ENCODE assay signal across 9 cellular contexts in genomic region chr12:124995200-124995961, GRCh38. TPM values are rescaled to one million over a fixed set of nuclear protein-coding genes. Genes with fewer than 3 reads are reported as not detected.
DNase-seq lines count a peak whose midpoint lies in the region; ATAC-seq and TF ChIP-seq lines count a peak whose summit lies in the region.
"Had no signal": no experiment of that assay in that cellular context is flagged by ENCODE, and none has a peak within 500 bp of the region (broad histone marks: within the 10 kb centered on the region; RNA-seq: fewer than 3 reads in every experiment).

No MANE protein-coding gene starts in this region.

- H3K9me2 ChIP-seq in MM.1S (replicated peaks; ENCODE audit: insufficient read depth, low read length) = no peaks in the 10 kb centered on the region

- H3K9ac ChIP-seq in MM.1S (ENCODE audit: low read length) = peak overlapping the region; percentile 64; the same call in 1 of the 2 replicates
- H3K9ac ChIP-seq in mammary epithelial cell (ENCODE audit: insufficient read depth, low read length) = peak overlapping the region; percentile 42
- H3K9ac ChIP-seq in parathyroid adenoma = no peak overlapping the region

- H3K4me1 ChIP-seq in MM.1S (ENCODE audit: low read length) (0 out of 2 replicates have a peak, but pooled peaks cover 3% of the 10 kb centered on the region), mammary epithelial cell (ENCODE audit: insufficient read depth, low read length) (peaks cover 17% of the 10 kb centered on the region), parathyroid adenoma (peaks cover 10% of the 10 kb centered on the region)

- H3K4me3 ChIP-seq in GM12875 (ENCODE audit: low read depth, low read length) (peak overlapping the region; percentile 87), MM.1S (ENCODE audit: low read length) (peak overlapping the region; percentile 79), mammary epithelial cell (replicated peaks in 1 of 3; ENCODE audit: insufficient read depth in 1 of 3, low read depth in 2 of 3, low read length in 3 of 3) (peak overlapping the region in 1 of 3 experiments; percentile 89), parathyroid adenoma (ENCODE audit: low read depth, low read length) (no peak overlapping the region)

- CTCF ChIA-PET in mammary epithelial cell (lab: Charles Lee; ENCODE audit: low non-redundant PET) = no interaction called here

- H3K4me2 ChIP-seq in MM.1S (ENCODE audit: low read depth, low read length) (peak overlapping the region; percentile 87), mammary epithelial cell (ENCODE audit: insufficient read depth, low read depth, low read length) (peak overlapping the region; percentile 88), parathyroid adenoma (ENCODE audit: low read length) (peak overlapping the region; percentile 76)

- H3K9me3 ChIP-seq in MM.1S (replicated peaks; ENCODE audit: insufficient read depth, low read length) = no peaks in the 10 kb centered on the region
- H3K9me3 ChIP-seq in mammary epithelial cell (replicated peaks; ENCODE audit: insufficient read depth, low read length) = no peaks in the 10 kb centered on the region
- H3K9me3 ChIP-seq in parathyroid adenoma (ENCODE audit: control insufficient read depth, low read length) = no peaks in the 10 kb centered on the region

- intact Hi-C loops in mammary epithelial cell (cut with micrococcal nuclease) = loop anchor here (10.0 kb wide), 1 partner anchor 189 kb away; the partner anchor contains the start of gene TMEM132B

- TF ChIP-seq CTCF in GM12875 (IDR thresholded peaks at IDR 0.05; ENCODE audit: borderline replicate concordance, insufficient read depth, low read depth, low read length) (no peak), MM.1S (IDR thresholded peaks at IDR 0.05; ENCODE audit: low read length) (no peak), mammary epithelial cell (conservative IDR thresholded peaks at IDR 0.05 in 1 of 2, IDR thresholded peaks at IDR 0.05 in 1 of 2; ENCODE audit: extremely low read depth in 1 of 2, insufficient read depth in 1 of 2, low read depth in 1 of 2, low read length in 2 of 2) (no peak), parathyroid adenoma (IDR thresholded peaks at IDR 0.05) (no peak)

- peaks cover 9% of the 10 kb centered on the region; the same call in 1 of the 2 replicates for H3F3A ChIP-seq in MM.1S (ENCODE audit: insufficient read depth, low read length)

- BruUV-seq in mammary epithelial cell (replicated peaks; lab: Mats Ljungman, UMichigan) = TSS peak; percentile 29

- H3K79me2 ChIP-seq in MM.1S (ENCODE audit: low read length) (peaks cover 49% of the 10 kb centered on the region), mammary epithelial cell (ENCODE audit: insufficient read depth, low read length) (peaks cover 62% of the 10 kb centered on the region), parathyroid adenoma (no peaks in the 10 kb centered on the region)

- DNase-seq in MM.1S = no peak
- DNase-seq in mammary epithelial cell = no peak
- DNase-seq in EL = no peak
- no peak for DNase-seq in stimulated activated CD4-positive, alpha-beta T cell treated with anti-CD3 and anti-CD28 coated beads, Interleukin-4, amount 100 ng/mL, for 4 hours
- no peak for DNase-seq in activated CD4-positive, CD25-positive, alpha-beta regulatory T cell (lab: John Stamatoyannopoulos, UW)
- DNase-seq: GOT3 had no signal

- H3K27me3 ChIP-seq in MM.1S (replicated peaks; ENCODE audit: insufficient read depth, low read length) (no peaks in the 10 kb centered on the region), mammary epithelial cell (ENCODE audit: insufficient read depth, low read length) (no peaks in the 10 kb centered on the region), parathyroid adenoma (ENCODE audit: control insufficient read depth, insufficient read depth, low read length) (no peaks in the 10 kb centered on the region)

- H4K20me1 ChIP-seq in MM.1S (ENCODE audit: insufficient read depth, low read length) (no peaks in the 10 kb centered on the region), mammary epithelial cell (ENCODE audit: insufficient read depth, low read length) (no peaks in the 10 kb centered on the region)

- H3K27ac ChIP-seq in MM.1S (ENCODE audit: low read length) = no peak overlapping the region; the same call in 1 of the 2 replicates
- H3K27ac ChIP-seq in mammary epithelial cell (ENCODE audit: insufficient read depth, low read depth, low read length) = no peak overlapping the region
- no peak overlapping the region for H3K27ac ChIP-seq in parathyroid adenoma

- 0 out of 2 replicates have a peak overlapping the region, but pooled peaks have one; percentile 8 for H2AFZ ChIP-seq in MM.1S (ENCODE audit: low read length)
- no peak overlapping the region for H2AFZ ChIP-seq in mammary epithelial cell (ENCODE audit: low read depth, low read length)
- H2AFZ ChIP-seq in parathyroid adenoma = no peak overlapping the region

- no peak for ATAC-seq in GM21619 (IDR thresholded peaks at IDR 0.05; ENCODE audit: unreplicated experiment)

- dilution Hi-C loops in mammary epithelial cell (cut with HindIII; ENCODE audit: low sequenced_read_pairs) = no loop called here

- H3K36me3 ChIP-seq in MM.1S (replicated peaks; ENCODE audit: insufficient read depth, low read length) = no peaks in the 10 kb centered on the region
- no peaks in the 10 kb centered on the region for H3K36me3 ChIP-seq in mammary epithelial cell (ENCODE audit: insufficient read depth, low read length)
- no peaks in the 10 kb centered on the region for H3K36me3 ChIP-seq in parathyroid adenoma (ENCODE audit: control insufficient read depth, insufficient read depth, low read length)

- in situ Hi-C loops in mammary epithelial cell (cut with MboI; ENCODE audit: low sequenced_read_pairs in 2 of 2) = no loop called here

- 98% methylated on average over 14 of the region's 14 CpGs for WGBS in mammary epithelial cell (ENCODE audit: low coverage, missing lambda C conversion rate)

RNA-seq across cellular contexts. Expression of gene BRI3BP, which starts 1.9 kb away (rescaled TPM):
- 10 to 100 TPM in 1 of 2 donors, 1 to 10 TPM in 1; 8.2 to 18.4 TPM for total RNA-seq in mammary epithelial cell
- 13.9 TPM for polyA plus RNA-seq in mammary epithelial cell
- polyA minus RNA-seq in mammary epithelial cell = 36.4 TPM

RNA-seq across cellular contexts. Expression of gene DHX37, which starts 6.5 kb away (rescaled TPM):
- total RNA-seq in mammary epithelial cell = 10 to 100 TPM; 15.8 to 21.8 TPM
- polyA plus RNA-seq in mammary epithelial cell = 13.4 TPM
- 35.5 TPM for polyA minus RNA-seq in mammary epithelial cell
